In genomic region chr4:38132140-38132673, GRCh38 we compare ENCODE assay signal across 8 cellular contexts.
DNase-seq lines count a peak whose midpoint lies in the region; ATAC-seq and TF ChIP-seq lines count a peak whose summit lies in the region.

No MANE protein-coding gene starts in this region.

- H3K36me3 ChIP-seq in esophagus muscularis mucosa (peaks cover 14 to 51% (median 46%) of the 10 kb centered on the region in 4 donors), neutrophil (peaks cover 95% of the 10 kb centered on the region), stomach smooth muscle (ENCODE audit: control insufficient read depth in 2 of 2, insufficient read depth in 2 of 2, low read length in 2 of 2) (peaks cover 20 to 22% of the 10 kb centered on the region in 2 donors)

- H3K4me3 ChIP-seq in esophagus muscularis mucosa (peak overlapping the region in 2 of 4 donors; percentile 11 to 18), neutrophil (ENCODE audit: low read depth in 1 of 2, low read length in 1 of 2) (no peak overlapping the region), stomach smooth muscle (ENCODE audit: low read length in 2 of 2) (peak overlapping the region in 1 of 2 donors; percentile 47)

- intact Hi-C loops in esophagus muscularis mucosa (cut with DNase I): no loop called here

- H3K9ac ChIP-seq in stomach smooth muscle (ENCODE audit: low read length in 2 of 2): peak overlapping the region; percentile 54 to 55

- peak; percentile 56 for DNase-seq in AG09319 (ENCODE audit: extremely low read depth, low read depth)
- peak; percentile 57 for DNase-seq in activated CD8-positive, alpha-beta memory T cell treated with anti-CD3 and anti-CD28 coated beads, Interleukin-2, amount 50 U/mL, for 4 hours
- DNase-seq in esophagus muscularis mucosa (ENCODE audit: extremely low spot score): no peak
- DNase-seq in COR-L47 (lab: John Stamatoyannopoulos, UW): no peak

- H3K9me3 ChIP-seq in esophagus muscularis mucosa (no peaks in the 10 kb centered on the region), neutrophil (no peaks in the 10 kb centered on the region), stomach smooth muscle (ENCODE audit: control insufficient read depth in 2 of 2, low read length in 2 of 2) (no peaks in the 10 kb centered on the region)

- H3K27ac ChIP-seq in esophagus muscularis mucosa (replicated peaks in 1 of 4) (peak overlapping the region; percentile 27 to 80 (median 75)), neutrophil (peak overlapping the region; percentile 26), stomach smooth muscle (ENCODE audit: low read length) (peak overlapping the region; percentile 66)

- peak; percentile 61 for ATAC-seq in GM19463 (IDR thresholded peaks at IDR 0.05; ENCODE audit: unreplicated experiment)
- ATAC-seq in HG03571 (IDR thresholded peaks at IDR 0.05; ENCODE audit: unreplicated experiment): peak; percentile 76

- TF ChIP-seq POLR2A in esophagus muscularis mucosa (IDR thresholded peaks at IDR 0.05; ENCODE audit: low read depth): no peak

- no peak for TF ChIP-seq EP300 in esophagus muscularis mucosa (IDR thresholded peaks at IDR 0.05)

- 18% methylated on average over 8 of the region's 8 CpGs for WGBS in esophagus muscularis mucosa

- H3K4me1 ChIP-seq in esophagus muscularis mucosa (peaks cover 14 to 57% (median 50%) of the 10 kb centered on the region in 4 donors), neutrophil (ENCODE audit: control insufficient read depth in 1 of 2, insufficient read depth in 1 of 2, low read depth in 1 of 2, low read length in 1 of 2) (no peaks in the 10 kb centered on the region), stomach smooth muscle (ENCODE audit: control insufficient read depth, insufficient read depth, low read length) (peaks cover 38% of the 10 kb centered on the region)

- TF ChIP-seq CTCF in AG09319 (IDR thresholded peaks at IDR 0.05; ENCODE audit: low read depth, low read length) (no peak), esophagus muscularis mucosa (IDR thresholded peaks at IDR 0.05) (no peak), neutrophil (IDR thresholded peaks at IDR 0.05) (no peak)

- H3K27me3 ChIP-seq in esophagus muscularis mucosa (no peaks in the 10 kb centered on the region), neutrophil (no peaks in the 10 kb centered on the region), stomach smooth muscle (ENCODE audit: control insufficient read depth in 1 of 2, insufficient read depth in 2 of 2, low read length in 2 of 2) (no peaks in the 10 kb centered on the region)

Comparison
In these comparisons a context has a peak if more than half of its experiments do, and no peak if none do; other contexts are left out.
1. DNase-seq: peak in AG09319 (single experiment) and activated CD8-positive, alpha-beta memory T cell treated with anti-CD3 and anti-CD28 coated beads, Interleukin-2, amount 50 U/mL, for 4 hours (single experiment); none in esophagus muscularis mucosa (single experiment) and COR-L47 (single experiment).
2. Peak in every context shown above with its lines, with median percentiles within 50 percentile points of each other: H3K27ac ChIP-seq.